ENCODE assay signal across 35 cellular contexts in genomic region chr21:34651032-34651431, GRCh38. TPM values are rescaled to one million over a fixed set of nuclear protein-coding genes. Genes with fewer than 3 reads are reported as not detected.
"Had no signal": no experiment of that assay in that cellular context is flagged by ENCODE, and none has a peak within 500 bp of the region (broad histone marks: within the 10 kb centered on the region; RNA-seq: fewer than 3 reads in every experiment).

No MANE protein-coding gene starts in this region.

- H3K9me3 ChIP-seq: body of pancreas had no signal

- H3K36me3 Mint-ChIP-seq: activated CD4-positive, alpha-beta memory T cell treated with anti-CD3 and anti-CD28 coated beads for 36 hours; activated naive CD8-positive, alpha-beta T cell treated with anti-CD3 and anti-CD28 coated beads for 36 hours had no signal

- H3K4me3 Mint-ChIP-seq: activated B cell treated with CpG ODN at 0.5 μM for 24 hours; activated CD4-positive, alpha-beta memory T cell treated with anti-CD3 and anti-CD28 coated beads for 36 hours; activated CD4-positive, alpha-beta T cell treated with anti-CD3 and anti-CD28 coated beads, Interleukin-2, amount 10 ng/mL, durations not matched to agents 24 days and 14 days; activated CD8-positive, alpha-beta T cell treated with anti-CD3 and anti-CD28 coated beads for 36 hours; activated naive CD4-positive, alpha-beta T cell treated with anti-CD3 and anti-CD28 coated beads for 36 hours; activated naive CD8-positive, alpha-beta T cell treated with anti-CD3 and anti-CD28 coated beads for 36 hours; activated T-cell treated with anti-CD3 and anti-CD28 coated beads, Interleukin-2, amount 50 U/mL, for 4 hours; activated T-cell treated with anti-CD3 and anti-CD28 coated beads, Interleukin-2, amount 50 U/mL, for 72 hours; activated T-helper 1 cell treated with anti-CD3 and anti-CD28 coated beads, Interleukin-12 subunit alpha, Interleukin-12 subunit beta, Interleukin-2, Interleukin-4 antibody, amounts not matched to agents 30 ng/mL and 10 ng/mL and 1 ng/mL, durations not matched to agents 14 hours and 24 hours and 36 hours; activated T-helper 17 cell treated with anti-CD3 and anti-CD28 coated beads, Interleukin-2, amount 50 U/mL, for 72 hours; T-helper 1 cell treated with Interleukin-12 subunit alpha and Interleukin-12 subunit beta and Interleukin-4 antibody, amounts not matched to agents 30 μg/mL and 1 μg/mL, for 36 hours; T-helper 2 cell treated with Interferon-gamma antibody and Interleukin-4, amounts not matched to agents 5 μg/mL and 100 μg/mL, for 36 hours had no signal

- H3K27me3 ChIP-seq: body of pancreas, breast epithelium had no signal

- H3K4me1 Mint-ChIP-seq: activated B cell treated with CpG ODN at 0.5 μM for 24 hours; activated naive CD8-positive, alpha-beta T cell treated with anti-CD3 and anti-CD28 coated beads for 36 hours; activated T-helper 17 cell treated with anti-CD3 and anti-CD28 coated beads, Interleukin-2, amount 50 U/mL, for 72 hours had no signal

- H3K27ac ChIP-seq: adrenal gland, body of pancreas, brain microvascular endothelial cell, breast epithelium, VCaP had no signal

- H3K36me3 ChIP-seq: adrenal gland, brain microvascular endothelial cell, breast epithelium had no signal

- ATAC-seq: activated CD8-positive, alpha-beta T cell treated with anti-CD3 and anti-CD28 coated beads for 36 hours; activated naive CD4-positive, alpha-beta T cell treated with anti-CD3 and anti-CD28 coated beads, Interleukin-2, amount 50 U/mL, for 72 hours; activated T-cell treated with anti-CD3 and anti-CD28 coated beads, Interleukin-2, amount 50 U/mL, for 4 hours; activated T-cell treated with anti-CD3 and anti-CD28 coated beads, Interleukin-2, amount 50 U/mL, for 72 hours; activated T-helper 17 cell treated with anti-CD3 and anti-CD28 coated beads, Interleukin-2, amount 50 U/mL, for 72 hours; body of pancreas had no signal

- H3K27ac Mint-ChIP-seq: activated B cell treated with CpG ODN at 0.5 μM for 24 hours; activated CD4-positive, alpha-beta memory T cell treated with anti-CD3 and anti-CD28 coated beads for 36 hours; activated CD4-positive, alpha-beta T cell treated with anti-CD3 and anti-CD28 coated beads, Interleukin-2, amount 10 ng/mL, durations not matched to agents 24 days and 14 days; activated CD8-positive, alpha-beta T cell treated with anti-CD3 and anti-CD28 coated beads for 36 hours; activated naive CD4-positive, alpha-beta T cell treated with anti-CD3 and anti-CD28 coated beads for 36 hours; activated naive CD4-positive, alpha-beta T cell treated with anti-CD3 and anti-CD28 coated beads, Interleukin-2, amount 50 U/mL, for 72 hours; activated naive CD8-positive, alpha-beta T cell treated with anti-CD3 and anti-CD28 coated beads for 36 hours; activated T-cell treated with anti-CD3 and anti-CD28 coated beads, Interleukin-2, amount 50 U/mL, for 72 hours; activated T-helper 1 cell treated with anti-CD3 and anti-CD28 coated beads, Interleukin-12 subunit alpha, Interleukin-12 subunit beta, Interleukin-2, Interleukin-4 antibody, amounts not matched to agents 30 ng/mL and 10 ng/mL and 1 ng/mL, durations not matched to agents 14 hours and 24 hours and 36 hours; activated T-helper 17 cell treated with anti-CD3 and anti-CD28 coated beads, Interleukin-2, amount 50 U/mL, for 72 hours; T-helper 1 cell treated with Interleukin-12 subunit alpha and Interleukin-12 subunit beta and Interleukin-4 antibody, amounts not matched to agents 30 μg/mL and 1 μg/mL, for 36 hours; T-helper 2 cell treated with Interferon-gamma antibody and Interleukin-4, amounts not matched to agents 5 μg/mL and 100 μg/mL, for 36 hours had no signal

- H3K9me3 Mint-ChIP-seq: activated CD8-positive, alpha-beta T cell treated with anti-CD3 and anti-CD28 coated beads for 36 hours had no signal

- H3K4me3 ChIP-seq: adrenal gland, body of pancreas, breast epithelium had no signal

- DNase-seq: activated B cell treated with CpG ODN at 0.5 μM for 24 hours; activated CD4-positive, alpha-beta memory T cell treated with anti-CD3 and anti-CD28 coated beads for 36 hours; activated CD4-positive, alpha-beta T cell treated with anti-CD3 and anti-CD28 coated beads for 4 hours; activated CD4-positive, alpha-beta T cell treated with anti-CD3 and anti-CD28 coated beads, Interleukin-2, amount 10 ng/mL, durations not matched to agents 24 days and 14 days; activated CD4-positive, alpha-beta T cell treated with anti-CD3 and anti-CD28 coated beads, Interleukin-2, amount 50 U/mL, for 1 hour; activated CD4-positive, alpha-beta T cell treated with anti-CD3 and anti-CD28 coated beads, Interleukin-2, amount 50 U/mL, for 4 hours; activated CD4-positive, CD25-positive, alpha-beta regulatory T cell treated with anti-CD3 and anti-CD28 coated beads, Interleukin-2, amount 50 U/mL, for 72 hours; activated CD8-positive, alpha-beta memory T cell treated with anti-CD3 and anti-CD28 coated beads, Interleukin-2, amount 50 U/mL, for 4 hours; activated CD8-positive, alpha-beta T cell treated with anti-CD3 and anti-CD28 coated beads for 36 hours; activated effector memory CD4-positive, alpha-beta T cell treated with anti-CD3 and anti-CD28 coated beads, Interleukin-2, amount 50 U/mL, for 16 hours; activated gamma-delta T cell treated with Interleukin-2 at 50 U/mL for 16 hours; activated naive CD4-positive, alpha-beta T cell; activated naive CD4-positive, alpha-beta T cell treated with anti-CD3 and anti-CD28 coated beads for 36 hours; activated naive CD4-positive, alpha-beta T cell treated with anti-CD3 and anti-CD28 coated beads, Interleukin-2, amount 50 U/mL, for 16 hours; activated naive CD8-positive, alpha-beta T cell treated with anti-CD3 and anti-CD28 coated beads for 36 hours; activated T-cell treated with anti-CD3 and anti-CD28 coated beads for 4 hours; activated T-cell treated with anti-CD3 and anti-CD28 coated beads, Interleukin-2, amount 50 U/mL, for 1 hour; activated T-cell treated with anti-CD3 and anti-CD28 coated beads, Interleukin-2, amount 50 U/mL, for 4 hours; activated T-cell treated with anti-CD3 and anti-CD28 coated beads, Interleukin-2, amount 50 U/mL, for 72 hours; adrenal gland; amniotic stem cell; aorta; body of pancreas; brain microvascular endothelial cell; central memory CD4-positive, alpha-beta T cell; cerebellar nuclear complex; T-helper 2 cell; T-helper 9 cell had no signal

- H3K4me1 ChIP-seq: adrenal gland, body of pancreas, breast epithelium had no signal

RNA-seq across cellular contexts. Expression of gene CLIC6, which starts 17.8 kb away (rescaled TPM):
- total RNA-seq: activated B cell treated with CpG ODN at 0.5 μM for 24 hours; activated CD4-positive, alpha-beta T cell treated with anti-CD3 and anti-CD28 coated beads, Interleukin-2, amount 10 ng/mL, durations not matched to agents 24 days and 14 days; activated T-helper 1 cell treated with anti-CD3 and anti-CD28 coated beads, Interleukin-12 subunit alpha, Interleukin-12 subunit beta, Interleukin-2, Interleukin-4 antibody, amounts not matched to agents 30 ng/mL and 10 ng/mL and 1 ng/mL, durations not matched to agents 14 hours and 24 hours and 36 hours had no signal
